In genomic region chrX:134459683-134460004, GRCh38 we compare ENCODE assay signal across 8 cellular contexts. TPM values are rescaled to one million over a fixed set of nuclear protein-coding genes. Genes with fewer than 3 reads are reported as not detected.
DNase-seq lines count a peak whose midpoint lies in the region; ATAC-seq and TF ChIP-seq lines count a peak whose summit lies in the region.

No MANE protein-coding gene starts in this region.

- no peaks in the 10 kb centered on the region for H3K9me3 ChIP-seq in DOHH2 (ENCODE audit: control insufficient read depth, insufficient read depth, low read length)
- H3K9me3 ChIP-seq in HAP-1: no peaks in the 10 kb centered on the region
- no peaks in the 10 kb centered on the region for H3K9me3 ChIP-seq in PC-3 (ENCODE audit: low read length)
- H3K9me3 ChIP-seq in neuron (ENCODE audit: low read length): no peaks in the 10 kb centered on the region

- H4K20me1 ChIP-seq in DOHH2 (ENCODE audit: control insufficient read depth, insufficient read depth, low read depth, low read length): no peaks in the 10 kb centered on the region
- H4K20me1 ChIP-seq in PC-3 (ENCODE audit: low read length): peaks cover 15% of the 10 kb centered on the region

- H3K4me1 Mint-ChIP-seq in endothelial cell (ENCODE audit: unreplicated experiment): no peaks in the 10 kb centered on the region

- TF ChIP-seq CTCF in DOHH2 (IDR thresholded peaks at IDR 0.05; ENCODE audit: low read depth, low read length, poor library complexity, severe bottlenecking): no peak
- TF ChIP-seq CTCF in PC-3 (conservative IDR thresholded peaks at IDR 0.05; ENCODE audit: low read depth, low read length): no peak
- TF ChIP-seq CTCF in endothelial cell (IDR thresholded peaks at IDR 0.05; ENCODE audit: unreplicated experiment): no peak

- H3K4me1 ChIP-seq in DOHH2 (ENCODE audit: control insufficient read depth, low read length) (peaks cover 36% of the 10 kb centered on the region), HAP-1 (peaks cover 19% of the 10 kb centered on the region), PC-3 (ENCODE audit: insufficient read depth, low read length) (peaks cover 13% of the 10 kb centered on the region), neuron (ENCODE audit: insufficient read depth, low read length) (no peaks in the 10 kb centered on the region)

- no peaks in the 10 kb centered on the region for H3K27me3 Mint-ChIP-seq in endothelial cell (ENCODE audit: unreplicated experiment)

- H3K4me3 ChIP-seq in DOHH2 (ENCODE audit: low read length) (peak overlapping the region; percentile 82), HAP-1 (peak overlapping the region; percentile 66), PC-3 (ENCODE audit: low read length) (peak overlapping the region; percentile 75), neuron (ENCODE audit: low read length) (peak overlapping the region; percentile 56)

- peak overlapping the region; percentile 79 for H3K4me3 Mint-ChIP-seq in endothelial cell (ENCODE audit: unreplicated experiment)

- peak overlapping the region; percentile 93 for H3K4me2 ChIP-seq in DOHH2 (ENCODE audit: low read length)
- peak overlapping the region; percentile 94 for H3K4me2 ChIP-seq in PC-3 (ENCODE audit: low read length)

- H3K36me3 ChIP-seq in DOHH2 (ENCODE audit: control insufficient read depth, low read length): peaks cover 4% of the 10 kb centered on the region; the same call in 1 of the 2 replicates
- H3K36me3 ChIP-seq in HAP-1 (replicated peaks): peaks cover 5% of the 10 kb centered on the region; the same call in 1 of the 2 replicates
- H3K36me3 ChIP-seq in PC-3 (ENCODE audit: low read depth, low read length): no peaks in the 10 kb centered on the region
- H3K36me3 ChIP-seq in neuron (ENCODE audit: insufficient read depth, low read length): no peaks in the 10 kb centered on the region

- CTCF ChIA-PET in PC-3 (lab: Charles Lee): no interaction called here

- H3K27ac ChIP-seq in DOHH2 (ENCODE audit: low read depth, low read length): no peak overlapping the region
- H3K27ac ChIP-seq in PC-3 (ENCODE audit: low read length): no peak overlapping the region

- peak overlapping the region; percentile 93 for H2AFZ ChIP-seq in PC-3 (ENCODE audit: low read length)
- peak overlapping the region; percentile 76 for H2AFZ ChIP-seq in neuron (ENCODE audit: low read depth, low read length)

- TSS peak; percentile 69 for BruUV-seq in PC-3 (replicated peaks; lab: Mats Ljungman, UMichigan)

- POLR2A ChIA-PET in PC-3 (lab: Charles Lee; ENCODE audit: unreplicated experiment): no interaction called here

- H3K9me2 ChIP-seq in DOHH2 (replicated peaks; ENCODE audit: control insufficient read depth, low read length) (no peaks in the 10 kb centered on the region), PC-3 (replicated peaks; ENCODE audit: low read length) (no peaks in the 10 kb centered on the region)

- H3K79me2 ChIP-seq in DOHH2 (ENCODE audit: control insufficient read depth, low read length): peaks cover 43% of the 10 kb centered on the region
- H3K79me2 ChIP-seq in PC-3 (ENCODE audit: low read length): peaks cover 44% of the 10 kb centered on the region

- intact Hi-C loops in PC-3 (cut with micrococcal nuclease): loop anchor here (5.0 kb wide), 1 partner anchor 37 kb away; no protein-coding TSS in a partner anchor

- H3K9me3 Mint-ChIP-seq in endothelial cell (ENCODE audit: unreplicated experiment): no peaks in the 10 kb centered on the region

- ATAC-seq in PC-3: peak; percentile 42

- H3K27me3 ChIP-seq in DOHH2 (ENCODE audit: control insufficient read depth, low read length): no peaks in the 10 kb centered on the region
- H3K27me3 ChIP-seq in HAP-1 (ENCODE audit: low read depth): no peaks in the 10 kb centered on the region
- no peaks in the 10 kb centered on the region for H3K27me3 ChIP-seq in PC-3 (ENCODE audit: low read length)
- no peaks in the 10 kb centered on the region for H3K27me3 ChIP-seq in neuron (ENCODE audit: insufficient read depth, low read length)

- H3K36me3 Mint-ChIP-seq in endothelial cell (ENCODE audit: low read depth, unreplicated experiment): no peaks in the 10 kb centered on the region

- no peaks in the 10 kb centered on the region for H3F3A ChIP-seq in DOHH2 (ENCODE audit: control insufficient read depth, insufficient read depth)
- no peaks in the 10 kb centered on the region for H3F3A ChIP-seq in PC-3 (ENCODE audit: low read length, unreplicated experiment)

- in situ Hi-C loops in HAP-1 (cut with MboI; ENCODE audit: low sequenced_read_pairs): no loop called here

- H3K9ac ChIP-seq in PC-3 (ENCODE audit: low read length): peak overlapping the region; percentile 71

- H3K27ac Mint-ChIP-seq in endothelial cell (ENCODE audit: unreplicated experiment): peak overlapping the region; percentile 48

- DNase-seq in HAP-1 (ENCODE audit: low spot score in 2 of 2) (no peak), PC-3 (no peak), endothelial cell (ENCODE audit: low spot score) (peak; percentile 2), SW480 (ENCODE audit: low spot score) (no peak), NCI-H2081 treated with DMSO at 0.1 percent for 48 hours (lab: John Stamatoyannopoulos, UW) (no peak)
- DNase-seq in activated effector memory CD4-positive, alpha-beta T cell treated with Interleukin-2 at 50 U/mL for 16 hours: no peak

RNA-seq across cellular contexts. Expression of gene HPRT1, which starts 0.3 kb away (rescaled TPM):
- total RNA-seq in PC-3 (2014; rRNA removed) (27.5 and 44.1 TPM in 2 replicates), endothelial cell (ENCODE audit: unreplicated experiment) (10.5 TPM)
